26 cellular contexts compared by ENCODE assay signal in genomic region chr6:137601471-137601870, GRCh38.
"Had no signal": no experiment of that assay in that cellular context is flagged by ENCODE, and none has a peak within 500 bp of the region (broad histone marks: within the 10 kb centered on the region; RNA-seq: fewer than 3 reads in every experiment).

No MANE protein-coding gene starts in this region.

- H3K27ac ChIP-seq: adrenal gland, body of pancreas, epithelial cell of prostate, esophagus squamous epithelium, gastroesophageal sphincter had no signal

- H3K4me3 ChIP-seq: adrenal gland, body of pancreas, esophagus squamous epithelium, gastroesophageal sphincter had no signal

- H3K4me1 ChIP-seq: adrenal gland, body of pancreas, esophagus squamous epithelium, gastroesophageal sphincter had no signal

- DNase-seq: activated CD4-positive, alpha-beta memory T cell treated with anti-CD3 and anti-CD28 coated beads, Interleukin-2, amount 10 ng/mL, durations not matched to agents 7 days and 5 days; activated CD4-positive, alpha-beta T cell treated with anti-CD3 and anti-CD28 coated beads for 1 hour; activated CD4-positive, alpha-beta T cell treated with anti-CD3 and anti-CD28 coated beads for 4 hours; activated CD4-positive, alpha-beta T cell treated with anti-CD3 and anti-CD28 coated beads, Interleukin-2, amount 10 ng/mL, durations not matched to agents 7 days and 5 days; activated CD4-positive, alpha-beta T cell treated with anti-CD3 and anti-CD28 coated beads, Interleukin-2, amount 50 U/mL, for 4 hours; activated CD8-positive, alpha-beta memory T cell treated with anti-CD3 and anti-CD28 coated beads, Interleukin-2, amount 50 U/mL, for 48 hours; activated effector memory CD4-positive, alpha-beta T cell treated with Interleukin-2 at 50 U/mL for 16 hours; activated naive CD4-positive, alpha-beta T cell treated with anti-CD3 and anti-CD28 coated beads for 36 hours; activated naive CD8-positive, alpha-beta T cell treated with anti-CD3 and anti-CD28 coated beads for 36 hours; activated naive CD8-positive, alpha-beta T cell treated with anti-CD3 and anti-CD28 coated beads, Interleukin-2, amount 50 U/mL, for 24 hours; activated T-cell treated with anti-CD3 and anti-CD28 coated beads for 4 hours; activated T-cell treated with anti-CD3 and anti-CD28 coated beads, Interleukin-2, amount 50 U/mL, for 4 hours; adrenal gland; amygdala; aorta; body of pancreas; cortex of kidney; effector CD8-positive, alpha-beta T cell; esophagus squamous epithelium; foreskin melanocyte; T-helper 2 cell had no signal

- H3K27me3 ChIP-seq: body of pancreas, gastroesophageal sphincter had no signal

- FAIRE-seq: colon, endometrium, endothelial cell of umbilical vein had no signal

- H3K9me3 ChIP-seq: adrenal gland, body of pancreas, esophagus squamous epithelium, gastroesophageal sphincter had no signal

- H3K36me3 ChIP-seq: adrenal gland, esophagus squamous epithelium, gastroesophageal sphincter had no signal
